In the genomic region with DNA sequence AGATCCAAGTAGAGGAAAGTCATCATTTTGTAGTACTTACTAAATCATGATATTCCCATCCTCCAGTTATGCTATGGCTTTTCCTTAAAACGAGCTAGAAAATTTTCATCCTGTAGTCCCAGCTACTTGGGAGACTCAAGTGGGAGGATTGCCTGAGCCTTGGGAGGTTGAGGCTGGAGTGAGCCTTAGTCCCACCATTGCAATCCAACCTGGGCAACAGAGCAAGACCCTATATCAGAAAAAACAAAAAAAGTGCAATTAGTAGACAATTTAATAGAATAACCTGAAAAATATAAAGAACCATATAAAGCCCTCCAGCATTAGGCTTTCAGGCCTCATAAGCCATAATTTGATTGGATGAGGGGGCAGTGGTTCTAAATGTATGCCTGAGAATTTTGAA, we compare ENCODE assay signal across 20 cellular contexts.
"Had no signal": no experiment of that assay in that cellular context is flagged by ENCODE, and none has a peak within 500 bp of the region (broad histone marks: within the 10 kb centered on the region; RNA-seq: fewer than 3 reads in every experiment).

No MANE protein-coding gene starts in this region.

- H3K4me2 ChIP-seq: SK-N-SH had no signal

- DNase-seq: IMR-90, Kasumi-1, KG1, MG63, NCI-H1092, NCI-H1105 treated with DMSO at 0.1 percent for 48 hours, NCI-H1417 treated with DMSO at 0.1 percent for 48 hours, NCI-H146, NCI-H1694 treated with DMSO at 0.1 percent for 48 hours, NCI-H1930, NCI-H2081, NCI-H2107, NCI-H2227 treated with DMSO at 0.1 percent for 48 hours, NCI-H524, NCI-H526 treated with DMSO at 0.1 percent for 48 hours, NCI-H748 treated with DMSO at 0.1 percent for 48 hours, SHP77, SK-N-SH, SW 1271 had no signal

- H3K4me3 ChIP-seq: MG63 had no signal

- H3K27ac ChIP-seq: RWPE1 had no signal

- H3K9me3 ChIP-seq: MG63, SK-N-SH had no signal

- H3K27me3 ChIP-seq: MG63 had no signal

- H3K9ac ChIP-seq: SK-N-SH had no signal
